In the genomic region with DNA sequence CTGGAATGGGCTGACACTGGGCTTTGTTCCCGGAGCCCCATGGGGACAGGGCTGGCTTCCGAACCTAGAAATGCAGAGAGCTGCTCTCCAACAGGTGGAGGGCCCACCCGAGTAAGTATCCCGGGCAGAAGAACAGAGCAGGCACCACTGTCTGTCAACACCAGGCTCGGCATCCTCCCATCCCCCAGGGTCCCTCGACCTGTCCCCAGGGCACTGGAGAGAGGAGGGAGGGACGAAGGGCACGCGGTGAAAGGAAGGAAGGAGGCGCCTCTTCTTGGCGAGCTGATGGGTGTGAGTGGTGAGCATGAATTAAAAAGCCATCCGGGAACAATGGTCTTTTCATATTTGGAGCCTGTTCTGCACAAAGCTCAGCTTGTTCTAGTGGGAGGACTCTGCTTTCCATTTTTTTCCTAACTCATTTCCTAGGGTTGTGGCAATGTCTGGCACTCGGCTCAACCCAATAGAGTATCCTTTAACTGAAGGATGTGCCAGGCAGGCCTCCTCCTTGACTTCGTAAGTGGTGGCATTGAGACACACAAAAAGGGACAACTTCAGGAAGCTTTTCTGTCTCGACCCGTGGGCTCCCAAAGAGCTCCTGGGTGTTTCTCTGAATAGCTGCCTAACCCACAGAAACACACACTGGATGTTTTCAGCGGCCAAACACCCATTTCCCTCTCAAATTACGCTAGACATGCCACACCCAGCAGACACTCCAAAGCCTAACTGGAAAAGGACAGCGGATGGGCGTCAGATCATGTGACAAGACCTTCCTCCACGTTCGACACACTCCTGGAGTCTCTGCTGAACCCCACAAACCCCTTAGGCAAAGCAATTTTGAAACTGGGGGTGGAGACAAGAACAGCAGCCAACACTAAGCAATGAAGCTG, we compare ENCODE assay signal across 10 cellular contexts. TPM values are rescaled to one million over a fixed set of nuclear protein-coding genes. Genes with fewer than 3 reads are reported as not detected.
A peak's percentile ranks its signal among the peaks of the same experiment; 100 is the strongest.
DNase-seq lines count a peak whose midpoint lies in the region; ATAC-seq and TF ChIP-seq lines count a peak whose summit lies in the region.
"Had no signal": no experiment of that assay in that cellular context is flagged by ENCODE, and none has a peak within 500 bp of the region (broad histone marks: within the 10 kb centered on the region; RNA-seq: fewer than 3 reads in every experiment).

No MANE protein-coding gene starts in this region.

- H3K4me2 ChIP-seq in mammary epithelial cell (ENCODE audit: insufficient read depth, low read depth, low read length) = peak overlapping the region; percentile 64
- H3K4me2 ChIP-seq: smooth muscle cell had no signal

- H3K4me3 Mint-ChIP-seq in activated CD4-positive, alpha-beta memory T cell treated with anti-CD3 and anti-CD28 coated beads, Interleukin-2, amount 10 ng/mL, durations not matched to agents 7 days and 5 days = no peak overlapping the region

- H3K27me3 ChIP-seq in mammary epithelial cell (ENCODE audit: insufficient read depth, low read length) (no peaks in the 10 kb centered on the region), layer of hippocampus (ENCODE audit: control insufficient read depth, insufficient read depth, low read length) (no peaks in the 10 kb centered on the region), stomach smooth muscle (ENCODE audit: control insufficient read depth in 1 of 2, insufficient read depth in 2 of 2, low read length in 2 of 2) (no peaks in the 10 kb centered on the region)

- H3K27ac ChIP-seq in mammary epithelial cell (ENCODE audit: insufficient read depth, low read depth, low read length) = peak overlapping the region; percentile 37
- H3K27ac ChIP-seq in layer of hippocampus (ENCODE audit: low read depth, low read length) = peak overlapping the region; percentile 64
- peak overlapping the region; percentile 11 for H3K27ac ChIP-seq in stomach smooth muscle (ENCODE audit: low read length)

- H3K36me3 ChIP-seq in mammary epithelial cell (ENCODE audit: insufficient read depth, low read length) (no peaks in the 10 kb centered on the region), stomach smooth muscle (ENCODE audit: control insufficient read depth in 2 of 2, insufficient read depth in 2 of 2, low read length in 2 of 2) (no peaks in the 10 kb centered on the region)

- no peak for ATAC-seq in HG02938 (IDR thresholded peaks at IDR 0.05; ENCODE audit: unreplicated experiment)

- no peak overlapping the region for H3K9ac ChIP-seq in mammary epithelial cell (ENCODE audit: insufficient read depth, low read length)
- H3K9ac ChIP-seq in stomach smooth muscle (ENCODE audit: low read length in 2 of 2) = no peak overlapping the region

- H3K27me3 Mint-ChIP-seq in activated CD4-positive, alpha-beta memory T cell treated with anti-CD3 and anti-CD28 coated beads, Interleukin-2, amount 10 ng/mL, durations not matched to agents 7 days and 5 days = no peaks in the 10 kb centered on the region

- WGBS in mammary epithelial cell (ENCODE audit: low coverage, missing lambda C conversion rate) = 5% methylated on average over 21 of the region's 22 CpGs

- POLR2A ChIA-PET in activated CD4-positive, alpha-beta memory T cell treated with anti-CD3 and anti-CD28 coated beads, Interleukin-2, amount 10 ng/mL, durations not matched to agents 7 days and 5 days (lab: Charles Lee) = no interaction called here

- H3K9me3 Mint-ChIP-seq in activated CD4-positive, alpha-beta memory T cell treated with anti-CD3 and anti-CD28 coated beads, Interleukin-2, amount 10 ng/mL, durations not matched to agents 7 days and 5 days = peaks cover 17% of the 10 kb centered on the region

- H3K27ac Mint-ChIP-seq in activated CD4-positive, alpha-beta memory T cell treated with anti-CD3 and anti-CD28 coated beads, Interleukin-2, amount 10 ng/mL, durations not matched to agents 7 days and 5 days = no peak overlapping the region

- dilution Hi-C loops in mammary epithelial cell (cut with HindIII; ENCODE audit: low sequenced_read_pairs) = no loop called here

- H4K20me1 ChIP-seq in mammary epithelial cell (ENCODE audit: insufficient read depth, low read length) = no peaks in the 10 kb centered on the region

- BruUV-seq in mammary epithelial cell (replicated peaks; lab: Mats Ljungman, UMichigan) = no TSS peak

- DNase-seq in LHCN-M2 (ENCODE audit: low read depth) = peak; percentile 65
- peak; percentile 75 for DNase-seq in mammary epithelial cell
- DNase-seq in activated CD8-positive, alpha-beta memory T cell treated with anti-CD3 and anti-CD28 coated beads, Interleukin-2, amount 50 U/mL, for 4 hours = no peak
- DNase-seq in activated CD4-positive, alpha-beta memory T cell treated with anti-CD3 and anti-CD28 coated beads, Interleukin-2, amount 10 ng/mL, durations not matched to agents 7 days and 5 days = no peak
- DNase-seq in NCI-H2081 treated with DMSO at 0.1 percent for 48 hours (lab: John Stamatoyannopoulos, UW) = no peak
- DNase-seq: NCI-H446 had no signal

- H2AFZ ChIP-seq in mammary epithelial cell (ENCODE audit: low read depth, low read length) = peak overlapping the region; percentile 71

- peaks cover 49% of the 10 kb centered on the region for H3K79me2 ChIP-seq in mammary epithelial cell (ENCODE audit: insufficient read depth, low read length)

- in situ Hi-C loops in mammary epithelial cell (cut with MboI; ENCODE audit: low sequenced_read_pairs in 2 of 2) = no loop called here

- H3K9me3 ChIP-seq in mammary epithelial cell (replicated peaks; ENCODE audit: insufficient read depth, low read length) = peaks cover 5% of the 10 kb centered on the region
- peaks cover 3 to 6% of the 10 kb centered on the region in 2 donors for H3K9me3 ChIP-seq in stomach smooth muscle (ENCODE audit: control insufficient read depth in 2 of 2, low read length in 2 of 2)

- H3K4me3 ChIP-seq in mammary epithelial cell (replicated peaks in 1 of 3; ENCODE audit: insufficient read depth in 1 of 3, low read depth in 2 of 3, low read length in 3 of 3) (no peak overlapping the region), stomach smooth muscle (ENCODE audit: low read length in 2 of 2) (peak overlapping the region in 1 of 2 donors; percentile 40)
- H3K4me3 ChIP-seq: smooth muscle cell had no signal

- H3K4me1 ChIP-seq in mammary epithelial cell (ENCODE audit: insufficient read depth, low read length) = peaks cover 26% of the 10 kb centered on the region
- peaks cover 29% of the 10 kb centered on the region for H3K4me1 ChIP-seq in stomach smooth muscle (ENCODE audit: control insufficient read depth, insufficient read depth, low read length)

- no peak for TF ChIP-seq CTCF in mammary epithelial cell (conservative IDR thresholded peaks at IDR 0.05 in 1 of 2, IDR thresholded peaks at IDR 0.05 in 1 of 2; ENCODE audit: extremely low read depth in 1 of 2, insufficient read depth in 1 of 2, low read depth in 1 of 2, low read length in 2 of 2)

- CTCF ChIA-PET in mammary epithelial cell (lab: Charles Lee; ENCODE audit: low non-redundant PET) = no interaction called here
- CTCF ChIA-PET in activated CD4-positive, alpha-beta memory T cell treated with anti-CD3 and anti-CD28 coated beads, Interleukin-2, amount 10 ng/mL, durations not matched to agents 7 days and 5 days (lab: Charles Lee) = no interaction called here

- H3K36me3 Mint-ChIP-seq in activated CD4-positive, alpha-beta memory T cell treated with anti-CD3 and anti-CD28 coated beads, Interleukin-2, amount 10 ng/mL, durations not matched to agents 7 days and 5 days (ENCODE audit: low read depth) = no peaks in the 10 kb centered on the region

- intact Hi-C loops in mammary epithelial cell (cut with micrococcal nuclease) = no loop called here

- no peaks in the 10 kb centered on the region for H3K4me1 Mint-ChIP-seq in activated CD4-positive, alpha-beta memory T cell treated with anti-CD3 and anti-CD28 coated beads, Interleukin-2, amount 10 ng/mL, durations not matched to agents 7 days and 5 days

RNA-seq across cellular contexts. Expression of a gene that starts 47.7 kb away (rescaled TPM):
- total RNA-seq in LHCN-M2 (2014; rRNA removed) (3.9 and 5.1 TPM in 2 replicates), mammary epithelial cell (10 to 100 TPM in 1 of 2 donors, 1 to 10 TPM in 1; 6.7 to 11.3 TPM)
- 6.3 TPM for polyA plus RNA-seq in LHCN-M2 (2012)
- polyA plus RNA-seq in mammary epithelial cell = 1.5 TPM
- 11.4 TPM for polyA minus RNA-seq in mammary epithelial cell
- total RNA-seq in activated CD4-positive, alpha-beta memory T cell treated with anti-CD3 and anti-CD28 coated beads, Interleukin-2, amount 10 ng/mL, durations not matched to agents 7 days and 5 days = under 1 TPM; 0.38 to 0.43 TPM

Comparison
In these comparisons a context has a peak if more than half of its experiments do, and no peak if none do; other contexts are left out.
1. DNase-seq: peak in LHCN-M2 (single experiment) and mammary epithelial cell (single experiment); none in activated CD8-positive, alpha-beta memory T cell treated with anti-CD3 and anti-CD28 coated beads, Interleukin-2, amount 50 U/mL, for 4 hours (single experiment), activated CD4-positive, alpha-beta memory T cell treated with anti-CD3 and anti-CD28 coated beads, Interleukin-2, amount 10 ng/mL, durations not matched to agents 7 days and 5 days (single experiment) and NCI-H2081 treated with DMSO at 0.1 percent for 48 hours (single experiment).
2. H3K27ac ChIP-seq: peak in every context shown above with its lines; median percentile 64 in layer of hippocampus; 37 in mammary epithelial cell; 11 in stomach smooth muscle.